Comparison of ENCODE assay signal across 14 cellular contexts in the genomic region with DNA sequence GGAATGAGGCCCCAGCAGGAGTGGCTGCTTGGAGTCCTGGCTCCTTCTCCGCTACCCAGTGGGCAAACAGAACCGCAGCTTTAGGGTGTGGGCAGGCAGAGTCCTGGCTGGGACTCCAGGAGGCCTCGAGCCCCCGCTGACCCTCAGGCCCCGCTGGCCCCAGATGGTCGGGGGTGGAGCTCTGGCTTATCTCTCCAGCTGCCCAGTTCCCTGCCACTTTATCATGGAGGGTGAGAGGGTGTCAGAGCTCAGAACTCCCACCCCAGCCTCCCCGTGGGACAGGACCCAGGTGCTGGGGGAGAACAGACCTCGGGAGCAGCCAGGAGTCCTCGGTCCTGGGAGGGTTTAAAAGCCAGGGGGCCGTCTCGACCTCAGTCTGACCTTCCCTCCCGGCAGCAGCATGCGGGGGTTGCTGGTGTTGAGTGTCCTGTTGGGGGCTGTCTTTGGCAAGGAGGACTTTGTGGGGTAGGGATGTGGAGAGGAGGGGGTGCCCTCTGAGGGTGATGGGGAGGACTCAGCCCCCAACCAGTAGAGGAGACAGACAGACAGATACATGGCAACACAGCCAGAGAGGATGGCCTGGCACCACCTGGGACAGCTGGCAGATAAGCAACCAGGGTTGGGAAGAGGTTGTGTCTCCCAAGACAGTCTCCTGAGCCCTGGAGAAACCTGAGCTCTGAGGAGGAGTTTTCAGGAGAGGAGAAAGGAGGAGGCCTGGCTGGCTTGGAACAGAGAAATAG. TPM values are rescaled to one million over a fixed set of nuclear protein-coding genes. Genes with fewer than 3 reads are reported as not detected.
DNase-seq lines count a peak whose midpoint lies in the region; ATAC-seq, FAIRE-seq and TF ChIP-seq lines count a peak whose summit lies in the region.
"Had no signal": no experiment of that assay in that cellular context is flagged by ENCODE, and none has a peak within 500 bp of the region (broad histone marks: within the 10 kb centered on the region; RNA-seq: fewer than 3 reads in every experiment).

Gene CPA1, plus strand, starts transcription at position 374 of the 740 bp plus-strand sequence. Its CDS starts 27 bp downstream, at position 401.

- H3K27ac ChIP-seq in A549 (no peak within 1 kb of the TSS), pancreas (peak within 1 kb of the TSS; percentile 91 to 96 (median 96))
- H3K27ac ChIP-seq: C4-2B had no signal

- H3K4me1 ChIP-seq in A549, result no peaks in the 10 kb centered on the region
- H3K4me1 ChIP-seq in pancreas, result peaks cover 0 to 16% (median 7%) of the 10 kb centered on the region in 3 donors

- peak within 1 kb of the TSS; percentile 15 for H3K4me3 Mint-ChIP-seq in glutamatergic neuron (ENCODE audit: unreplicated experiment)
- H3K4me3 Mint-ChIP-seq: activated T-helper 1 cell treated with anti-CD3 and anti-CD28 coated beads, Interleukin-12 subunit alpha, Interleukin-12 subunit beta, Interleukin-2, Interleukin-4 antibody, amounts not matched to agents 30 ng/mL and 10 ng/mL and 1 ng/mL, durations not matched to agents 14 hours and 24 hours and 36 hours; naive thymus-derived CD4-positive, alpha-beta T cell had no signal

- no peak for TF ChIP-seq POLR2A in A549 (IDR thresholded peaks at IDR 0.05; ENCODE audit: low read length)

- POLR2A ChIA-PET in A549 (lab: Yijun Ruan, JAX), result no interaction called here

- H3K9me3 Mint-ChIP-seq in glutamatergic neuron (ENCODE audit: unreplicated experiment), result peaks cover 15% of the 10 kb centered on the region

- no peak for TF ChIP-seq RAD21 in A549 (conservative IDR thresholded peaks at IDR 0.05 in 1 of 2, IDR thresholded peaks at IDR 0.05 in 1 of 2)

- 56% methylated on average over 11 of the region's 13 CpGs for WGBS in A549 (ENCODE audit: missing lambda C conversion rate)
- WGBS in pancreas, 2 donors, result 16 to 17% methylated on average over 12 to 13 of the region's 13 CpGs

- H3K9me3 ChIP-seq in A549 (no peaks in the 10 kb centered on the region), pancreas (no peaks in the 10 kb centered on the region)

- CTCF ChIA-PET in A549 (lab: Yijun Ruan, JAX), result interaction anchor here (1.0 to 1.5 kb wide), 4 partner anchors 12 to 61 kb away, joined by 3 to 5 read pairs (median 3); partner anchors contain the start of gene CEP41

- DNase-seq in A549 (ENCODE audit: low read depth in 1 of 2, low spot score in 1 of 2) (no peak), LHCN-M2 (ENCODE audit: low read depth) (peak; percentile 36), glutamatergic neuron (peak; percentile 33), pancreas (peak; percentile 85 to 98 (median 96)), T-helper 1 cell (no peak), COLO829 (ENCODE audit: low spot score) (no peak), NCI-H2081 treated with DMSO at 0.1 percent for 48 hours (lab: John Stamatoyannopoulos, UW) (no peak)
- DNase-seq: naive thymus-derived CD4-positive, alpha-beta T cell; SHP77 treated with DMSO at 0.1 percent for 48 hours had no signal

- H3K27me3 Mint-ChIP-seq in glutamatergic neuron (ENCODE audit: unreplicated experiment), result peaks cover 4% of the 10 kb centered on the region
- H3K27me3 Mint-ChIP-seq: naive thymus-derived CD4-positive, alpha-beta T cell had no signal

- H3K36me3 ChIP-seq in pancreas, result peaks cover 0 to 37% (median 0%) of the 10 kb centered on the region in 3 donors

- H3K27me3 ChIP-seq in pancreas, result no peaks in the 10 kb centered on the region

- intact Hi-C loops in pancreas (cut with DNase I), result loop anchor here in 1 of 3 donors (5.0 kb wide), 1 partner anchor 93 kb away; no protein-coding TSS in a partner anchor

- H3K4me2 ChIP-seq in A549, result no peak within 1 kb of the TSS

- H3K4me3 ChIP-seq in A549 (no peak within 1 kb of the TSS), pancreas (peak within 1 kb of the TSS; percentile 14 to 64 (median 44))

- ATAC-seq in A549, result peak; percentile 10 to 24; a peak in 1 of 6 replicates
- peak; percentile 57 to 74 (median 68) for ATAC-seq in pancreas
- ATAC-seq in GM21360 (IDR thresholded peaks at IDR 0.05; ENCODE audit: unreplicated experiment), result no peak
- ATAC-seq: naive thymus-derived CD4-positive, alpha-beta T cell had no signal

- H3K36me3 Mint-ChIP-seq in glutamatergic neuron (ENCODE audit: unreplicated experiment), result peaks cover 17% of the 10 kb centered on the region

- H3K27ac Mint-ChIP-seq in glutamatergic neuron (ENCODE audit: unreplicated experiment), result peak within 1 kb of the TSS; percentile 11
- H3K27ac Mint-ChIP-seq: activated T-helper 1 cell treated with anti-CD3 and anti-CD28 coated beads, Interleukin-12 subunit alpha, Interleukin-12 subunit beta, Interleukin-2, Interleukin-4 antibody, amounts not matched to agents 30 ng/mL and 10 ng/mL and 1 ng/mL, durations not matched to agents 14 hours and 24 hours and 36 hours had no signal

- TF ChIP-seq CTCF in A549 (IDR thresholded peaks at IDR 0.05) (no peak), glutamatergic neuron (IDR thresholded peaks at IDR 0.05; ENCODE audit: partially characterized antibody, unreplicated experiment) (no peak), pancreas (IDR thresholded peaks at IDR 0.05) (no peak)

- H3K4me1 Mint-ChIP-seq in glutamatergic neuron (ENCODE audit: low read depth, unreplicated experiment), result peaks cover 9% of the 10 kb centered on the region

- FAIRE-seq in A549 (lab: Jason Lieb, UNC), result no peak
- FAIRE-seq in pancreas (lab: Jason Lieb, UNC), result no peak
- FAIRE-seq: endothelial cell of umbilical vein had no signal

- no peak for TF ChIP-seq EP300 in A549 (IDR thresholded peaks at IDR 0.05)

TF ChIP-seq in A549, 52 proteins besides CTCF, POLR2A, EP300 and RAD21:
- TF ChIP-seq BHLHE40 (IDR thresholded peaks at IDR 0.05; ENCODE audit: low read depth, low read length) (no peak), MAFK (IDR thresholded peaks at IDR 0.05; ENCODE audit: partially characterized antibody) (no peak), GATA3 (IDR thresholded peaks at IDR 0.05; ENCODE audit: borderline replicate concordance) (no peak), REST (IDR thresholded peaks at IDR 0.05) (no peak), MAX (IDR thresholded peaks at IDR 0.05) (no peak), EHF (CRISPR knock-in tag; IDR thresholded peaks at IDR 0.05) (no peak), RNF2 (IDR thresholded peaks at IDR 0.05; ENCODE audit: borderline replicate concordance, low read depth) (no peak), HOXB5 (CRISPR knock-in tag; IDR thresholded peaks at IDR 0.05) (no peak), SREBF2 (IDR thresholded peaks at IDR 0.05) (no peak)
TF ChIP-seq in A549: peak in this region for 0.

RNA-seq across cellular contexts. Expression of gene CPA1, which starts in this region (rescaled TPM):
- polyA plus RNA-seq in A549 (2011; rRNA removed), result not detected in 2 replicates
- not detected in 2 replicates for polyA plus RNA-seq in A549 (2012; cell fraction: cytosol; rRNA removed)
- polyA plus RNA-seq in A549 (2012; cell fraction: nucleus; rRNA removed), result not detected in 2 replicates
- not detected in 3 replicates for polyA plus RNA-seq in A549 (2017; fragmentation: RNase III; extraction: RNeasy Plus Mini Kit Qiagen cat#74134 plus additional on column Dnase treatment)
- polyA minus RNA-seq in A549 (2011; rRNA and poly(A)+ RNA removed), result not detected in 2 replicates
- total RNA-seq in LHCN-M2 (2014; rRNA removed), result 0.23 TPM in 1 of 2 replicates, not detected in the other
- 0.28 TPM for polyA plus RNA-seq in LHCN-M2 (2012)
- total RNA-seq in glutamatergic neuron (ENCODE audit: unreplicated experiment), result not detected
- total RNA-seq in pancreas, result over 10,000 TPM; 17,933 to 50,686 (median 40,969) TPM
- over 10,000 TPM; 12,124 to 14,783 TPM for polyA plus RNA-seq in pancreas
- total RNA-seq: activated T-helper 1 cell treated with anti-CD3 and anti-CD28 coated beads, Interleukin-12 subunit alpha, Interleukin-12 subunit beta, Interleukin-2, Interleukin-4 antibody, amounts not matched to agents 30 ng/mL and 10 ng/mL and 1 ng/mL, durations not matched to agents 14 hours and 24 hours and 36 hours; endothelial cell of umbilical vein; naive thymus-derived CD4-positive, alpha-beta T cell; NCI-H460 had no signal
- polyA plus RNA-seq: endothelial cell of umbilical vein; naive thymus-derived CD4-positive, alpha-beta T cell had no signal

Comparison
In these comparisons a context has a peak if more than half of its experiments do, and no peak if none do; other contexts are left out.
1. RNA of gene CPA1 (total RNA-seq): 17,933 to 50,686 TPM in pancreas; 0.23 TPM in LHCN-M2 and not detected in glutamatergic neuron (single experiment); every median in the first group is over 1,000 times any median in the second.
2. RNA of gene CPA1 (polyA plus RNA-seq): 12,124 to 14,783 TPM in pancreas; not detected in A549; every median in the first group is over 1,000 times any median in the second.
3. Peak in ATAC-seq in A549; RNA of the gene not detected or under 1 TPM.
4. Peak in DNase-seq in LHCN-M2; RNA of the gene not detected or under 1 TPM.
5. Peak in DNase-seq in glutamatergic neuron; RNA of the gene not detected or under 1 TPM.
6. DNase-seq: peak in pancreas (6 of 6); none in A549 (0 of 2), T-helper 1 cell (0 of 5), COLO829 (single experiment) and NCI-H2081 treated with DMSO at 0.1 percent for 48 hours (single experiment).
7. H3K27ac ChIP-seq: peak in pancreas (4 of 4); none in A549 (0 of 2).